Comparison of ENCODE assay signal across 8 cellular contexts in genomic region chr5:31824886-31825774, GRCh38.
DNase-seq lines count a peak whose midpoint lies in the region; ATAC-seq, FAIRE-seq and TF ChIP-seq lines count a peak whose summit lies in the region.

No MANE protein-coding gene starts in this region.

- no peak overlapping the region for H3K4me3 ChIP-seq in fibroblast of villous mesenchyme (ENCODE audit: low read depth, low read length)
- no peak overlapping the region for H3K4me3 ChIP-seq in effector memory CD4-positive, alpha-beta T cell (ENCODE audit: insufficient read depth, low read depth, low read length, poor library complexity, severe bottlenecking)

- TF ChIP-seq CTCF in fibroblast of villous mesenchyme (IDR thresholded peaks at IDR 0.05; ENCODE audit: insufficient read depth, low read depth, low read length) (peak; percentile 73), omental fat pad (IDR thresholded peaks at IDR 0.05) (no peak)

- no peaks in the 10 kb centered on the region for H3K27me3 ChIP-seq in effector memory CD4-positive, alpha-beta T cell (replicated peaks; ENCODE audit: control insufficient read depth, insufficient read depth, low read length, poor library complexity, severe bottlenecking)

- ATAC-seq in HG03378 (IDR thresholded peaks at IDR 0.05; ENCODE audit: unreplicated experiment), result peak; percentile 67
- ATAC-seq in omental fat pad (ENCODE audit: low FRiP score), result peak; percentile 78
- ATAC-seq in HG02938 (IDR thresholded peaks at IDR 0.05; ENCODE audit: unreplicated experiment), result no peak

- no peak overlapping the region for H3K27ac ChIP-seq in effector memory CD4-positive, alpha-beta T cell (ENCODE audit: insufficient read depth, low read length, poor library complexity, severe bottlenecking)

- peak; percentile 97 for FAIRE-seq in G401.6 (lab: Jason Lieb, UNC)

- no peaks in the 10 kb centered on the region for H3K36me3 ChIP-seq in effector memory CD4-positive, alpha-beta T cell (ENCODE audit: control insufficient read depth, insufficient read depth, low read length)

- no peaks in the 10 kb centered on the region for H3K9me3 ChIP-seq in effector memory CD4-positive, alpha-beta T cell (ENCODE audit: control insufficient read depth, low read length)

- DNase-seq in NCI-H82 (lab: John Stamatoyannopoulos, UW) (peak; percentile 81), fibroblast of villous mesenchyme (ENCODE audit: low read depth) (peak; percentile 74), omental fat pad (ENCODE audit: low spot score) (no peak)
- DNase-seq in activated T-cell treated with anti-CD3 and anti-CD28 coated beads, Interleukin-2, amount 50 U/mL, for 1 hour, result peak; percentile 24
- no peak for DNase-seq in effector memory CD4-positive, alpha-beta T cell

- H3K4me1 ChIP-seq in effector memory CD4-positive, alpha-beta T cell (ENCODE audit: control insufficient read depth, insufficient read depth, low read length, poor library complexity, severe bottlenecking), result no peaks in the 10 kb centered on the region

Comparison
In these comparisons a context has a peak if more than half of its experiments do, and no peak if none do; other contexts are left out.
1. DNase-seq: peak in NCI-H82 (single experiment), activated T-cell treated with anti-CD3 and anti-CD28 coated beads, Interleukin-2, amount 50 U/mL, for 1 hour (single experiment) and fibroblast of villous mesenchyme (single experiment); none in omental fat pad (single experiment) and effector memory CD4-positive, alpha-beta T cell (0 of 3).